Comparison of ENCODE assay signal across 16 cellular contexts in genomic region chr1:233439721-233440120, GRCh38.
DNase-seq lines count a peak whose midpoint lies in the region; ATAC-seq, FAIRE-seq and TF ChIP-seq lines count a peak whose summit lies in the region.
"Had no signal": no experiment of that assay in that cellular context is flagged by ENCODE, and none has a peak within 500 bp of the region (broad histone marks: within the 10 kb centered on the region; RNA-seq: fewer than 3 reads in every experiment).

No MANE protein-coding gene starts in this region.

- H2AFZ ChIP-seq in astrocyte (ENCODE audit: low read depth, low read length) = no peak overlapping the region
- H2AFZ ChIP-seq in smooth muscle cell (ENCODE audit: low read depth) = no peak overlapping the region
- H2AFZ ChIP-seq: GM23248 had no signal

- FAIRE-seq in astrocyte (lab: Jason Lieb, UNC) = peak; percentile 34
- FAIRE-seq: G401.6, GM12891, H54 had no signal

- no peak overlapping the region for H3K9ac ChIP-seq in astrocyte (ENCODE audit: low read length)
- no peak overlapping the region for H3K9ac ChIP-seq in smooth muscle cell (ENCODE audit: low read depth)
- H3K9ac ChIP-seq: BLaER1 treated with 17β-estradiol and CSF1 and Interleukin-3, amounts not matched to agents 10 nM and 100 nM; GM23248 had no signal

- 40% methylated on average over 3 of the region's 3 CpGs for WGBS in smooth muscle cell (ENCODE audit: low lambda C conversion rate)

- H3K4me2 ChIP-seq in astrocyte (ENCODE audit: low read length) (peak overlapping the region; percentile 38), smooth muscle cell (peak overlapping the region; percentile 43)
- H3K4me2 ChIP-seq: BLaER1 treated with 17β-estradiol and CSF1 and Interleukin-3, amounts not matched to agents 10 nM and 100 nM had no signal

- no peaks in the 10 kb centered on the region for H4K20me1 ChIP-seq in astrocyte (ENCODE audit: insufficient read depth, low read length)
- no peaks in the 10 kb centered on the region for H4K20me1 ChIP-seq in smooth muscle cell (ENCODE audit: low read depth)
- H4K20me1 ChIP-seq: BLaER1 treated with 17β-estradiol and CSF1 and Interleukin-3, amounts not matched to agents 10 nM and 100 nM had no signal

- H3K27ac Mint-ChIP-seq in astrocyte (ENCODE audit: unreplicated experiment) = no peak overlapping the region
- H3K27ac Mint-ChIP-seq in natural killer cell treated with Interleukin-12 subunit alpha and Interleukin-12 subunit beta and Interleukin-15 and Interleukin-18, amount 100 ng/mL, for 72 hours = no peak overlapping the region
- H3K27ac Mint-ChIP-seq: CD4-positive, CD25-positive, alpha-beta regulatory T cell had no signal

- no peaks in the 10 kb centered on the region for H3K36me3 ChIP-seq in astrocyte (ENCODE audit: insufficient read depth, low read length)
- H3K36me3 ChIP-seq in smooth muscle cell (ENCODE audit: low read depth) = no peaks in the 10 kb centered on the region
- H3K36me3 ChIP-seq in gastrocnemius medialis = no peaks in the 10 kb centered on the region
- H3K36me3 ChIP-seq: BLaER1 treated with 17β-estradiol and CSF1 and Interleukin-3, amounts not matched to agents 10 nM and 100 nM had no signal

- H3K27me3 Mint-ChIP-seq in astrocyte (ENCODE audit: low read depth, unreplicated experiment) = peaks cover 8% of the 10 kb centered on the region
- peaks cover 8 to 21% of the 10 kb centered on the region in 2 donors for H3K27me3 Mint-ChIP-seq in natural killer cell treated with Interleukin-12 subunit alpha and Interleukin-12 subunit beta and Interleukin-15 and Interleukin-18, amount 100 ng/mL, for 72 hours

- no peak overlapping the region for H3K27ac ChIP-seq in astrocyte (ENCODE audit: low read depth, low read length)
- H3K27ac ChIP-seq in smooth muscle cell (ENCODE audit: low read depth) = peak overlapping the region; percentile 40
- H3K27ac ChIP-seq in gastrocnemius medialis = no peak overlapping the region
- H3K27ac ChIP-seq: BLaER1 treated with 17β-estradiol and CSF1 and Interleukin-3, amounts not matched to agents 10 nM and 100 nM; GM23248 had no signal

- H3K9me3 ChIP-seq in astrocyte (ENCODE audit: insufficient read depth, low read depth, low read length) (no peaks in the 10 kb centered on the region), smooth muscle cell (replicated peaks; ENCODE audit: low read depth) (no peaks in the 10 kb centered on the region), gastrocnemius medialis (no peaks in the 10 kb centered on the region)

- peaks cover 3% of the 10 kb centered on the region for H3K27me3 ChIP-seq in astrocyte (ENCODE audit: insufficient read depth, low read length)
- no peaks in the 10 kb centered on the region for H3K27me3 ChIP-seq in smooth muscle cell (ENCODE audit: low read depth)
- peaks cover 0 to 3% (median 0%) of the 10 kb centered on the region in 3 donors for H3K27me3 ChIP-seq in gastrocnemius medialis
- H3K27me3 ChIP-seq: BLaER1 treated with 17β-estradiol and CSF1 and Interleukin-3, amounts not matched to agents 10 nM and 100 nM had no signal

- in situ Hi-C loops in gastrocnemius medialis (cut with MboI; ENCODE audit: low sequenced_read_pairs in 4 of 4) = loop anchor here in 2 of 4 donors (25.0 kb wide), 2 partner anchors 348 to 373 kb away; no protein-coding TSS in a partner anchor

- TF ChIP-seq CTCF in astrocyte (IDR thresholded peaks at IDR 0.05; ENCODE audit: insufficient read depth, low read depth, low read length) (no peak), fibroblast of mammary gland (conservative IDR thresholded peaks at IDR 0.05; ENCODE audit: control insufficient read depth, insufficient read depth, low read depth, low read length) (no peak), smooth muscle cell (IDR thresholded peaks at IDR 0.05; ENCODE audit: borderline replicate concordance, insufficient read depth, poor library complexity, severe bottlenecking) (no peak), gastrocnemius medialis (IDR thresholded peaks at IDR 0.05 in 4 of 5, conservative IDR thresholded peaks at IDR 0.05 in 1 of 5) (no peak)

- H3K4me3 Mint-ChIP-seq in astrocyte (ENCODE audit: unreplicated experiment) = no peak overlapping the region
- no peak overlapping the region for H3K4me3 Mint-ChIP-seq in natural killer cell treated with Interleukin-12 subunit alpha and Interleukin-12 subunit beta and Interleukin-15 and Interleukin-18, amount 100 ng/mL, for 72 hours
- H3K4me3 Mint-ChIP-seq: CD4-positive, CD25-positive, alpha-beta regulatory T cell had no signal

- no peaks in the 10 kb centered on the region for H3K9me3 Mint-ChIP-seq in astrocyte (ENCODE audit: unreplicated experiment)
- no peaks in the 10 kb centered on the region for H3K9me3 Mint-ChIP-seq in natural killer cell treated with Interleukin-12 subunit alpha and Interleukin-12 subunit beta and Interleukin-15 and Interleukin-18, amount 100 ng/mL, for 72 hours

- peak; percentile 3 for DNase-seq in EH (ENCODE audit: low read depth)
- DNase-seq in astrocyte (ENCODE audit: low read depth) = peak; percentile 68
- peak; percentile 33 for DNase-seq in fibroblast of mammary gland (ENCODE audit: low read depth)
- no peak for DNase-seq in smooth muscle cell (lab: John Stamatoyannopoulos, UW; ENCODE audit: unreplicated experiment)
- no peak for DNase-seq in gastrocnemius medialis
- no peak for DNase-seq in natural killer cell treated with Interleukin-12 subunit alpha and Interleukin-12 subunit beta and Interleukin-15 and Interleukin-18, amount 100 ng/mL, for 72 hours (ENCODE audit: low spot score)
- DNase-seq: ACHN; Calu3; CD4-positive, CD25-positive, alpha-beta regulatory T cell; DMS 273 treated with DMSO at 0.1 percent for 48 hours; GM23248 had no signal

- TF ChIP-seq POLR2A in gastrocnemius medialis (IDR thresholded peaks at IDR 0.05) = no peak

- intact Hi-C loops in gastrocnemius medialis (cut with DNase I; ENCODE audit: low total_unique reads) = no loop called here

- H3K4me1 ChIP-seq in astrocyte (ENCODE audit: insufficient read depth, low read length) (peaks cover 16% of the 10 kb centered on the region), smooth muscle cell (ENCODE audit: low read depth) (peaks cover 5% of the 10 kb centered on the region), gastrocnemius medialis (no peaks in the 10 kb centered on the region)
- H3K4me1 ChIP-seq: BLaER1 treated with 17β-estradiol and CSF1 and Interleukin-3, amounts not matched to agents 10 nM and 100 nM had no signal

- no peak for ATAC-seq in gastrocnemius medialis
- no peak for ATAC-seq in HG03439 (IDR thresholded peaks at IDR 0.05; ENCODE audit: unreplicated experiment)
- ATAC-seq in natural killer cell treated with Interleukin-12 subunit alpha and Interleukin-12 subunit beta and Interleukin-15 and Interleukin-18, amount 100 ng/mL, for 72 hours = no peak

- no peaks in the 10 kb centered on the region for H3K36me3 Mint-ChIP-seq in astrocyte (ENCODE audit: low read depth, unreplicated experiment)
- no peaks in the 10 kb centered on the region for H3K36me3 Mint-ChIP-seq in natural killer cell treated with Interleukin-12 subunit alpha and Interleukin-12 subunit beta and Interleukin-15 and Interleukin-18, amount 100 ng/mL, for 72 hours
- H3K36me3 Mint-ChIP-seq: CD4-positive, CD25-positive, alpha-beta regulatory T cell had no signal

- H3F3A ChIP-seq in smooth muscle cell (ENCODE audit: low read depth) = no peaks in the 10 kb centered on the region

- H3K79me2 ChIP-seq in astrocyte (ENCODE audit: insufficient read depth, low read length) = no peaks in the 10 kb centered on the region
- no peaks in the 10 kb centered on the region for H3K79me2 ChIP-seq in smooth muscle cell (ENCODE audit: low read depth)

- H3K4me1 Mint-ChIP-seq in astrocyte (ENCODE audit: low read depth, unreplicated experiment) = peaks cover 4% of the 10 kb centered on the region
- H3K4me1 Mint-ChIP-seq in natural killer cell treated with Interleukin-12 subunit alpha and Interleukin-12 subunit beta and Interleukin-15 and Interleukin-18, amount 100 ng/mL, for 72 hours (ENCODE audit: low read depth in 2 of 2) = no peaks in the 10 kb centered on the region
- H3K4me1 Mint-ChIP-seq: CD4-positive, CD25-positive, alpha-beta regulatory T cell had no signal

- no peak overlapping the region for H3K4me3 ChIP-seq in astrocyte (ENCODE audit: insufficient read depth, low read depth, low read length)
- H3K4me3 ChIP-seq in fibroblast of mammary gland (ENCODE audit: control insufficient read depth, low read depth, low read length) = no peak overlapping the region
- no peak overlapping the region for H3K4me3 ChIP-seq in smooth muscle cell
- H3K4me3 ChIP-seq in gastrocnemius medialis = no peak overlapping the region
- H3K4me3 ChIP-seq: BLaER1 treated with 17β-estradiol and CSF1 and Interleukin-3, amounts not matched to agents 10 nM and 100 nM; GM23248 had no signal

Comparison
In these comparisons a context has a peak if more than half of its experiments do, and no peak if none do; other contexts are left out.
1. DNase-seq: peak in EH (single experiment), astrocyte (single experiment) and fibroblast of mammary gland (single experiment); none in smooth muscle cell (single experiment), gastrocnemius medialis (0 of 2) and natural killer cell treated with Interleukin-12 subunit alpha and Interleukin-12 subunit beta and Interleukin-15 and Interleukin-18, amount 100 ng/mL, for 72 hours (single experiment).